ENCODE assay signal across 20 cellular contexts in genomic region chr3:29914861-29915524, GRCh38.
DNase-seq lines count a peak whose midpoint lies in the region; ATAC-seq and TF ChIP-seq lines count a peak whose summit lies in the region.
"Had no signal": no experiment of that assay in that cellular context is flagged by ENCODE, and none has a peak within 500 bp of the region (broad histone marks: within the 10 kb centered on the region; RNA-seq: fewer than 3 reads in every experiment).

No MANE protein-coding gene starts in this region.

- no peak overlapping the region for H3K4me3 ChIP-seq in AG10803 (ENCODE audit: low read length)
- H3K4me3 ChIP-seq: esophagus squamous epithelium, lung, tibial nerve had no signal

- no peaks in the 10 kb centered on the region for H3K9me3 Mint-ChIP-seq in activated T-helper 17 cell treated with anti-CD3 and anti-CD28 coated beads, Interleukin-2, amount 50 U/mL, for 72 hours
- H3K9me3 Mint-ChIP-seq: activated T-cell treated with anti-CD3 and anti-CD28 coated beads, Interleukin-2, amount 50 U/mL, for 4 hours; nephron had no signal

- DNase-seq in AG10803 (ENCODE audit: low read depth) = peak; percentile 67
- DNase-seq in M059J (ENCODE audit: low read depth) = peak; percentile 12
- peak; percentile 25 for DNase-seq in renal cortical epithelial cell (ENCODE audit: low read depth)
- DNase-seq in activated CD8-positive, alpha-beta memory T cell treated with anti-CD3 and anti-CD28 coated beads for 24 hours = no peak
- DNase-seq in effector CD4-positive, alpha-beta T cell = no peak
- DNase-seq: activated CD4-positive, alpha-beta T cell treated with anti-CD3 and anti-CD28 coated beads, Interleukin-2, amount 50 U/mL, for 1 hour; activated T-cell treated with anti-CD3 and anti-CD28 coated beads, Interleukin-2, amount 50 U/mL, for 4 hours; esophagus squamous epithelium; NCI-H1105; SHP77; stimulated activated CD4-positive, alpha-beta T cell treated with anti-CD3 and anti-CD28 coated beads, Interleukin-2, amount 100 ng/mL, for 48 hours; stimulated activated CD8-positive, alpha-beta memory T cell treated with anti-CD3 and anti-CD28 coated beads, Interleukin-4, amount 100 ng/mL, for 48 hours; T1000 had no signal

- H3K4me3 Mint-ChIP-seq in activated T-helper 17 cell treated with anti-CD3 and anti-CD28 coated beads, Interleukin-2, amount 50 U/mL, for 72 hours = no peak overlapping the region
- H3K4me3 Mint-ChIP-seq: activated T-cell treated with anti-CD3 and anti-CD28 coated beads, Interleukin-2, amount 50 U/mL, for 4 hours; B cell; nephron had no signal

- no peak for TF ChIP-seq CTCF in AG10803 (conservative IDR thresholded peaks at IDR 0.05; ENCODE audit: low read length)

- H3K27me3 Mint-ChIP-seq in activated T-helper 17 cell treated with anti-CD3 and anti-CD28 coated beads, Interleukin-2, amount 50 U/mL, for 72 hours = peaks cover 10% of the 10 kb centered on the region
- H3K27me3 Mint-ChIP-seq: B cell had no signal

- ATAC-seq in esophagus mucosa = peak; percentile 53
- no peak for ATAC-seq in activated T-helper 17 cell treated with anti-CD3 and anti-CD28 coated beads, Interleukin-2, amount 50 U/mL, for 72 hours (replicated peaks)
- ATAC-seq in HG02870 (IDR thresholded peaks at IDR 0.05; ENCODE audit: unreplicated experiment) = no peak
- ATAC-seq: activated T-cell treated with anti-CD3 and anti-CD28 coated beads, Interleukin-2, amount 50 U/mL, for 4 hours had no signal

- no peaks in the 10 kb centered on the region for H3K4me1 Mint-ChIP-seq in activated T-helper 17 cell treated with anti-CD3 and anti-CD28 coated beads, Interleukin-2, amount 50 U/mL, for 72 hours
- H3K4me1 Mint-ChIP-seq: B cell had no signal

- no peak overlapping the region for H3K27ac Mint-ChIP-seq in activated T-helper 17 cell treated with anti-CD3 and anti-CD28 coated beads, Interleukin-2, amount 50 U/mL, for 72 hours
- H3K27ac Mint-ChIP-seq: B cell, nephron had no signal

- H3K36me3 Mint-ChIP-seq in activated T-helper 17 cell treated with anti-CD3 and anti-CD28 coated beads, Interleukin-2, amount 50 U/mL, for 72 hours (ENCODE audit: low read depth) = no peaks in the 10 kb centered on the region

Comparison
In these comparisons a context has a peak if more than half of its experiments do, and no peak if none do; other contexts are left out.
1. DNase-seq: peak in AG10803 (single experiment), M059J (single experiment) and renal cortical epithelial cell (single experiment); none in activated CD8-positive, alpha-beta memory T cell treated with anti-CD3 and anti-CD28 coated beads for 24 hours (single experiment) and effector CD4-positive, alpha-beta T cell (single experiment).